1 cellular context compared by ENCODE assay signal in genomic region chr14:93430889-93431670, GRCh38.
TF ChIP-seq lines count a peak whose summit lies in the region.

Gene UNC79 (plus strand): TSS chr14:93430939. CDS start chr14:93431030, 91 bp downstream.

TF ChIP-seq in HepG2, 621 proteins besides CTCF, POLR2A, EP300 and RAD21 (continued from another document):
- TF ChIP-seq REST (IDR thresholded peaks at IDR 0.05; ENCODE audit: borderline replicate concordance in 1 of 2, low read depth in 1 of 2, low read length in 2 of 2) (peak; percentile 54 to 93), ZNF281 (CRISPR knock-in tag; IDR thresholded peaks at IDR 0.05; ENCODE audit: borderline replicate concordance) (peak; percentile 36; the same call in 1 of the 2 replicates), EHMT2 (IDR thresholded peaks at IDR 0.05; ENCODE audit: borderline replicate concordance, low read depth, low read length) (peak; percentile 32; the same call in 1 of the 2 replicates)
